Comparison of ENCODE assay signal across 11 cellular contexts in the genomic region with DNA sequence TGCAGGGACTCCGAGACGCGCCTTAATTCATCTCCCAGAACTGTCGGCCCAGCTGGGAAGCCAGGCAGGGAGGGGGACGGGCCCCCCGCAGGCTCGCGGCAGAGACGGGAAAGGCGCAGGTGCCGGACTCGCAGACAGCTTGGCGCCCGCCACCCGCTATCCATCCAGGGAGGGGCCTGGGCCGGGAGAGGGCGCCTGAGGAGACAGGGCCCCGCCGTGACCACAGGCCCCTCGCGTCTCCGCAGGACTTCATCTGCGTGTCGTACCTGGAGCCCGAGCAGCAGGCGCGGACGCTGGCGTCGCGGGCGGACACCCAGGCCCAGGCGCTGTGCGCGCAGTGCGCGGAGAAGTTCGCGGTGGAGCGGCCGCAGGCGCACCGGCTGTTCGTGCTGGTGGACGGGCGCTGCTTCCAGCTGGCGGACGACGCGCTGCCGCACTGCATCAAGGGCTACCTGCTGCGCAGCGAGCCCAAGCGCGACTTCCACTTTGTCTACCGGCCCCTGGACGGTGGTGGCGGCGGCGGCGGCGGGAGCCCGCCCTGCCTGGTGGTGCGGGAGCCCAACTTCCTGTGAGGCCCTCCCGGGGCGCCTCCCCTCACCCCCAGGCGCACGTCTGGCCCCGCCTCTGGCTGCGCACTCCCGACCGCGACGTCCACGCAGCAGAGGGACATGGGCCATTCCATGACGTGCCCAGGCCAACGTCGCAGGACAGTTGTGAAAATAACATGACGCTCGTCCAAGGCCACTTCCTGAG.
DNase-seq lines count a peak whose midpoint lies in the region; ATAC-seq, FAIRE-seq and TF ChIP-seq lines count a peak whose summit lies in the region.
"Had no signal": no experiment of that assay in that cellular context is flagged by ENCODE, and none has a peak within 500 bp of the region (broad histone marks: within the 10 kb centered on the region; RNA-seq: fewer than 3 reads in every experiment).

No MANE protein-coding gene starts in this region.

- no peaks in the 10 kb centered on the region for H3K9me3 Mint-ChIP-seq in effector memory CD8-positive, alpha-beta T cell
- H3K9me3 Mint-ChIP-seq in osteocyte (ENCODE audit: unreplicated experiment) = no peaks in the 10 kb centered on the region
- H3K9me3 Mint-ChIP-seq: activated B cell treated with CpG ODN at 0.5 μM for 24 hours had no signal

- H3K4me3 Mint-ChIP-seq in effector memory CD8-positive, alpha-beta T cell = no peak overlapping the region
- H3K4me3 Mint-ChIP-seq in osteocyte (ENCODE audit: unreplicated experiment) = no peak overlapping the region
- H3K4me3 Mint-ChIP-seq: activated B cell treated with CpG ODN at 0.5 μM for 24 hours had no signal

- ATAC-seq in GM21723 (IDR thresholded peaks at IDR 0.05; ENCODE audit: unreplicated experiment) = no peak
- no peak for ATAC-seq in effector memory CD8-positive, alpha-beta T cell (replicated peaks)

- in situ Hi-C loops in GM23248 (cut with MboI) = no loop called here

- H3K4me2 ChIP-seq in neural cell (ENCODE audit: low read length) (no peak overlapping the region), GM23248 (ENCODE audit: unreplicated experiment) (no peak overlapping the region)
- H3K4me2 ChIP-seq: BLaER1 had no signal

- peak; percentile 66 for DNase-seq in D721Med (ENCODE audit: insufficient read length, low spot score)
- DNase-seq in NCI-H2227 treated with DMSO at 0.1 percent for 48 hours (lab: John Stamatoyannopoulos, UW) = peak; percentile 47
- peak; percentile 27 for DNase-seq in epithelial cell of esophagus (ENCODE audit: low read depth)
- DNase-seq in effector memory CD8-positive, alpha-beta T cell = no peak
- no peak for DNase-seq in GM23248
- DNase-seq in osteocyte (ENCODE audit: extremely low spot score, unreplicated experiment) = no peak
- DNase-seq: activated B cell treated with CpG ODN at 0.5 μM for 24 hours, Kasumi-1 had no signal

- no peak overlapping the region for H3K27ac ChIP-seq in neural cell (ENCODE audit: low read length)
- H3K27ac ChIP-seq in GM23248 = no peak overlapping the region
- H3K27ac ChIP-seq: BLaER1 had no signal

- H3K9me2 ChIP-seq in neural cell (ENCODE audit: insufficient read depth, low read length) (no peaks in the 10 kb centered on the region), GM23248 (ENCODE audit: insufficient read depth) (no peaks in the 10 kb centered on the region)

- FAIRE-seq in D721Med (lab: Jason Lieb, UNC) = no peak

- 81 to 89% methylated on average over 48 to 80 of the region's 80 CpGs for WGBS in GM23248 (ENCODE audit: low coverage in 1 of 2, low lambda C conversion rate in 2 of 2, missing lambda C conversion rate in 2 of 2), 2 experiments

- no peaks in the 10 kb centered on the region for H4K20me1 ChIP-seq in neural cell (ENCODE audit: insufficient read depth)
- H4K20me1 ChIP-seq in GM23248 (ENCODE audit: insufficient read depth) = no peaks in the 10 kb centered on the region
- H4K20me1 ChIP-seq: BLaER1 had no signal

- no peaks in the 10 kb centered on the region for H3K27me3 Mint-ChIP-seq in effector memory CD8-positive, alpha-beta T cell
- no peaks in the 10 kb centered on the region for H3K27me3 Mint-ChIP-seq in osteocyte (ENCODE audit: unreplicated experiment)
- H3K27me3 Mint-ChIP-seq: activated B cell treated with CpG ODN at 0.5 μM for 24 hours had no signal

- peak overlapping the region; percentile 26 for H3K9ac ChIP-seq in neural cell (ENCODE audit: low read length)
- no peak overlapping the region for H3K9ac ChIP-seq in GM23248
- H3K9ac ChIP-seq: BLaER1 had no signal

- TF ChIP-seq CTCF in D721Med (IDR thresholded peaks at IDR 0.05; ENCODE audit: insufficient read depth, missing control alignments) (no peak), epithelial cell of esophagus (IDR thresholded peaks at IDR 0.05; ENCODE audit: insufficient read depth, low read depth, low read length, missing control alignments) (no peak), neural cell (IDR thresholded peaks at IDR 0.05; ENCODE audit: poor library complexity, severe bottlenecking) (no peak), osteocyte (IDR thresholded peaks at IDR 0.05) (no peak)

- TF ChIP-seq RAD21 in neural cell (conservative IDR thresholded peaks at IDR 0.05) = no peak

- peaks cover 39% of the 10 kb centered on the region for H3K36me3 Mint-ChIP-seq in effector memory CD8-positive, alpha-beta T cell (ENCODE audit: insufficient read depth)
- peaks cover 6% of the 10 kb centered on the region for H3K36me3 Mint-ChIP-seq in osteocyte (ENCODE audit: unreplicated experiment)

- H3K4me1 Mint-ChIP-seq in effector memory CD8-positive, alpha-beta T cell (ENCODE audit: low read depth in 2 of 2) = peaks cover 9% of the 10 kb centered on the region in 2 donors
- H3K4me1 Mint-ChIP-seq in osteocyte (ENCODE audit: unreplicated experiment) = peaks cover 1% of the 10 kb centered on the region

- H3F3A ChIP-seq in neural cell (ENCODE audit: insufficient read depth, low read length, poor library complexity, severe bottlenecking) (no peaks in the 10 kb centered on the region), GM23248 (ENCODE audit: insufficient read depth) (no peaks in the 10 kb centered on the region)

- no peaks in the 10 kb centered on the region for H3K9me3 ChIP-seq in neural cell (ENCODE audit: low read length)
- no peaks in the 10 kb centered on the region for H3K9me3 ChIP-seq in GM23248 (ENCODE audit: low read depth)
- H3K9me3 ChIP-seq: BLaER1 had no signal

- no peaks in the 10 kb centered on the region for H3K79me2 ChIP-seq in neural cell (replicated peaks; ENCODE audit: insufficient read depth, low read length)
- no peaks in the 10 kb centered on the region for H3K79me2 ChIP-seq in GM23248 (ENCODE audit: insufficient read depth)

- no peak for TF ChIP-seq EP300 in neural cell (conservative IDR thresholded peaks at IDR 0.05; ENCODE audit: poor library complexity, severe bottlenecking)

- H2AFZ ChIP-seq in neural cell (ENCODE audit: low read depth, low read length) (no peak overlapping the region), GM23248 (no peak overlapping the region)

- H3K4me3 ChIP-seq in epithelial cell of esophagus (ENCODE audit: low read length) = no peak overlapping the region
- H3K4me3 ChIP-seq in neural cell (ENCODE audit: low read length) = peak overlapping the region; percentile 70
- no peak overlapping the region for H3K4me3 ChIP-seq in GM23248
- H3K4me3 ChIP-seq: BLaER1 had no signal

- H3K36me3 ChIP-seq in neural cell (ENCODE audit: insufficient read depth, low read length) (no peaks in the 10 kb centered on the region), GM23248 (ENCODE audit: low read depth) (no peaks in the 10 kb centered on the region)

- peaks cover 25% of the 10 kb centered on the region for H3K27me3 ChIP-seq in neural cell (ENCODE audit: insufficient read depth, low read depth, low read length)
- H3K27me3 ChIP-seq in GM23248 (replicated peaks; ENCODE audit: insufficient read depth) = no peaks in the 10 kb centered on the region
- H3K27me3 ChIP-seq: BLaER1 had no signal

- H3K4me1 ChIP-seq in GM23248 (ENCODE audit: insufficient read depth) = peaks cover 4% of the 10 kb centered on the region

- no peak overlapping the region for H3K27ac Mint-ChIP-seq in effector memory CD8-positive, alpha-beta T cell
- no peak overlapping the region for H3K27ac Mint-ChIP-seq in osteocyte (ENCODE audit: unreplicated experiment)
- H3K27ac Mint-ChIP-seq: activated B cell treated with CpG ODN at 0.5 μM for 24 hours had no signal

TF ChIP-seq in neural cell, 6 proteins besides CTCF, POLR2A, EP300 and RAD21:
- TF ChIP-seq, protein P1, sequence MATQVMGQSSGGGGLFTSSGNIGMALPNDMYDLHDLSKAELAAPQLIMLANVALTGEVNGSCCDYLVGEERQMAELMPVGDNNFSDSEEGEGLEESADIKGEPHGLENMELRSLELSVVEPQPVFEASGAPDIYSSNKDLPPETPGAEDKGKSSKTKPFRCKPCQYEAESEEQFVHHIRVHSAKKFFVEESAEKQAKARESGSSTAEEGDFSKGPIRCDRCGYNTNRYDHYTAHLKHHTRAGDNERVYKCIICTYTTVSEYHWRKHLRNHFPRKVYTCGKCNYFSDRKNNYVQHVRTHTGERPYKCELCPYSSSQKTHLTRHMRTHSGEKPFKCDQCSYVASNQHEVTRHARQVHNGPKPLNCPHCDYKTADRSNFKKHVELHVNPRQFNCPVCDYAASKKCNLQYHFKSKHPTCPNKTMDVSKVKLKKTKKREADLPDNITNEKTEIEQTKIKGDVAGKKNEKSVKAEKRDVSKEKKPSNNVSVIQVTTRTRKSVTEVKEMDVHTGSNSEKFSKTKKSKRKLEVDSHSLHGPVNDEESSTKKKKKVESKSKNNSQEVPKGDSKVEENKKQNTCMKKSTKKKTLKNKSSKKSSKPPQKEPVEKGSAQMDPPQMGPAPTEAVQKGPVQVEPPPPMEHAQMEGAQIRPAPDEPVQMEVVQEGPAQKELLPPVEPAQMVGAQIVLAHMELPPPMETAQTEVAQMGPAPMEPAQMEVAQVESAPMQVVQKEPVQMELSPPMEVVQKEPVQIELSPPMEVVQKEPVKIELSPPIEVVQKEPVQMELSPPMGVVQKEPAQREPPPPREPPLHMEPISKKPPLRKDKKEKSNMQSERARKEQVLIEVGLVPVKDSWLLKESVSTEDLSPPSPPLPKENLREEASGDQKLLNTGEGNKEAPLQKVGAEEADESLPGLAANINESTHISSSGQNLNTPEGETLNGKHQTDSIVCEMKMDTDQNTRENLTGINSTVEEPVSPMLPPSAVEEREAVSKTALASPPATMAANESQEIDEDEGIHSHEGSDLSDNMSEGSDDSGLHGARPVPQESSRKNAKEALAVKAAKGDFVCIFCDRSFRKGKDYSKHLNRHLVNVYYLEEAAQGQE (IDR thresholded peaks at IDR 0.05; ENCODE audit: borderline replicate concordance) = no peak
- peak; percentile 60 for TF ChIP-seq EZH2 (IDR thresholded peaks at IDR 0.05; ENCODE audit: borderline replicate concordance, insufficient read depth, low read length, poor library complexity, severe bottlenecking)
- no peak for TF ChIP-seq MXI1 (conservative IDR thresholded peaks at IDR 0.05; ENCODE audit: poor library complexity, severe bottlenecking)

Comparison
In these comparisons a context has a peak if more than half of its experiments do, and no peak if none do; other contexts are left out.
1. DNase-seq: peak in D721Med (single experiment), NCI-H2227 treated with DMSO at 0.1 percent for 48 hours (single experiment) and epithelial cell of esophagus (single experiment); none in effector memory CD8-positive, alpha-beta T cell (0 of 3), GM23248 (single experiment) and osteocyte (single experiment).